ENCODE assay signal across 27 cellular contexts in the genomic region with DNA sequence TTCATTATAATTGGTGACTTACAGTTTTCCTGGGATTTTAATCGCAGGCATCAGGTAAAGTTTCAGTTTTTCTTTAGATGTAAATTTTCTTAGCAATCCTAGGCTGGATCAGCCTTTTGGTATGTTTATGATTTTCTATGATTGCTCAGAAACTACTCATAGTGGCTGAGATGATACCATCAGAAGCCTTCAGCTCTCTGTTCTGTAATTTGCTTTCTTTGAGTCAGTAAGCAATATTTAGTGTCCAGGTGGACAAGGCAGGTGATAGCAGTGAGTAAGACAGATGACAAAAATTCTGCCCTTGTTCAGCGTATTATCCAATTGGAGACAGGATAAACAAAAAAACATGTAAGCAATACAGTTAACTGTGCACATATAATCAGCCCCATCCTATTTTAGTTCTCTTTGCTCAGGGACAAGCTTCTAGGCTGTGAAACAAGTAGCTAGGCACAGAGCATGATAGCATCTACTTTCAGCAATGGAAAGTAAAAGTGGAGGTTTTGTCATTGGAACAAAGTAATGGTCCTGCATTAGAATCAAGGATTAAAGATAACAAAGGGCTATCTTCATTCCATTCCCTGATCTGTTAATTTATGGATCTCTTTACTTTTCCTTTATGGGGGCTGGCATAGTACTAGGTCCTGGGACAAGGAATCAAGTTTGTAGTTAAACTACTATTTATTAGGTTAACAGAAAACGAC.
DNase-seq lines count a peak whose midpoint lies in the region; ATAC-seq and TF ChIP-seq lines count a peak whose summit lies in the region.
"Had no signal": no experiment of that assay in that cellular context is flagged by ENCODE, and none has a peak within 500 bp of the region (broad histone marks: within the 10 kb centered on the region; RNA-seq: fewer than 3 reads in every experiment).

No MANE protein-coding gene starts in this region.

- DNase-seq in activated naive CD4-positive, alpha-beta T cell treated with Interleukin-2 at 50 U/mL for 16 hours, result no peak
- DNase-seq in PC-3 (peak; percentile 20), epithelial cell of prostate (ENCODE audit: low read depth, low spot score) (peak; percentile 22), cardiac septum (ENCODE audit: low spot score) (no peak), SIG-M5 (lab: John Stamatoyannopoulos, UW) (no peak)
- DNase-seq: activated CD4-positive, alpha-beta T cell treated with anti-CD3 and anti-CD28 coated beads for 1 hour; activated CD8-positive, alpha-beta memory T cell treated with anti-CD3 and anti-CD28 coated beads for 24 hours; activated effector memory CD4-positive, alpha-beta T cell treated with anti-CD3 and anti-CD28 coated beads, Interleukin-2, amount 50 U/mL, for 16 hours; activated T-cell treated with anti-CD3 and anti-CD28 coated beads for 4 hours; GDM1; heart right ventricle; left cardiac atrium; NCI-H1417; NCI-H2029 treated with DMSO at 0.1 percent for 48 hours; NCI-H526 treated with DMSO at 0.1 percent for 48 hours; NK-92 treated with Interleukin-12 subunit alpha and Interleukin-12 subunit beta, amount 100 ng/mL, for 24 hours; SHP77; stimulated activated CD4-positive, alpha-beta T cell treated with anti-CD3 and anti-CD28 coated beads, Interleukin-15, amount 100 ng/mL, for 24 hours; substantia nigra; upper lobe of right lung had no signal

- H3K36me3 Mint-ChIP-seq in activated naive CD4-positive, alpha-beta T cell treated with anti-CD3 and anti-CD28 coated beads, Interleukin-2, amount 50 U/mL, for 24 hours, result peaks cover 33% of the 10 kb centered on the region

- no peaks in the 10 kb centered on the region for H3F3A ChIP-seq in PC-3 (ENCODE audit: low read length, unreplicated experiment)

- CTCF ChIA-PET in PC-3 (lab: Charles Lee), result no interaction called here

- H3K27ac ChIP-seq in PC-3 (ENCODE audit: low read length) (no peak overlapping the region), epithelial cell of prostate (no peak overlapping the region)
- H3K27ac ChIP-seq: heart right ventricle, upper lobe of right lung had no signal

- no peaks in the 10 kb centered on the region for H3K9me3 Mint-ChIP-seq in activated naive CD4-positive, alpha-beta T cell treated with anti-CD3 and anti-CD28 coated beads, Interleukin-2, amount 50 U/mL, for 24 hours
- H3K9me3 Mint-ChIP-seq: central memory CD8-positive, alpha-beta T cell; nephron; stimulated activated memory B cell treated with anti-CD40 and anti-IgM and Interleukin-4, amounts not matched to agents 10 μg/mL and 1 μg/mL and 100 μg/mL, for 72 hours had no signal

- no peak overlapping the region for H3K4me2 ChIP-seq in PC-3 (ENCODE audit: low read length)

- no peaks in the 10 kb centered on the region for H3K9me2 ChIP-seq in PC-3 (replicated peaks; ENCODE audit: low read length)

- H3K4me1 ChIP-seq in PC-3 (ENCODE audit: insufficient read depth, low read length), result no peaks in the 10 kb centered on the region
- H3K4me1 ChIP-seq: upper lobe of right lung had no signal

- no peaks in the 10 kb centered on the region for H4K20me1 ChIP-seq in PC-3 (ENCODE audit: low read length)

- peaks cover 79% of the 10 kb centered on the region for H3K4me1 Mint-ChIP-seq in activated naive CD4-positive, alpha-beta T cell treated with anti-CD3 and anti-CD28 coated beads, Interleukin-2, amount 50 U/mL, for 24 hours

- ATAC-seq in PC-3 (peak; percentile 35), GM21576 (IDR thresholded peaks at IDR 0.05; ENCODE audit: unreplicated experiment) (no peak), GM19351 (IDR thresholded peaks at IDR 0.05; ENCODE audit: unreplicated experiment) (no peak)
- ATAC-seq: esophagus mucosa; heart right ventricle; left cardiac atrium; stimulated activated memory B cell treated with anti-CD40 and anti-IgM and Interleukin-4, amounts not matched to agents 10 μg/mL and 1 μg/mL and 100 μg/mL, for 72 hours; upper lobe of right lung had no signal

- H3K79me2 ChIP-seq in PC-3 (ENCODE audit: low read length), result no peaks in the 10 kb centered on the region

- H3K27ac Mint-ChIP-seq in activated naive CD4-positive, alpha-beta T cell treated with anti-CD3 and anti-CD28 coated beads, Interleukin-2, amount 50 U/mL, for 24 hours, result peak overlapping the region; percentile 31
- H3K27ac Mint-ChIP-seq: nephron; stimulated activated memory B cell treated with anti-CD40 and anti-IgM and Interleukin-4, amounts not matched to agents 10 μg/mL and 1 μg/mL and 100 μg/mL, for 72 hours had no signal

- H3K9ac ChIP-seq in PC-3 (ENCODE audit: low read length), result no peak overlapping the region

- intact Hi-C loops in PC-3 (cut with micrococcal nuclease), result no loop called here
- intact Hi-C loops in cardiac septum (cut with DNase I), result no loop called here

- H3K36me3 ChIP-seq in PC-3 (ENCODE audit: low read depth, low read length), result no peaks in the 10 kb centered on the region
- H3K36me3 ChIP-seq: upper lobe of right lung had no signal

- POLR2A ChIA-PET in PC-3 (lab: Charles Lee; ENCODE audit: unreplicated experiment), result interaction anchor here (0.6 kb wide), 1 partner anchor 1961 kb away, joined by 7 read pairs; no protein-coding TSS in a partner anchor

- no peaks in the 10 kb centered on the region for H3K27me3 Mint-ChIP-seq in activated naive CD4-positive, alpha-beta T cell treated with anti-CD3 and anti-CD28 coated beads, Interleukin-2, amount 50 U/mL, for 24 hours
- H3K27me3 Mint-ChIP-seq: central memory CD8-positive, alpha-beta T cell; stimulated activated memory B cell treated with anti-CD40 and anti-IgM and Interleukin-4, amounts not matched to agents 10 μg/mL and 1 μg/mL and 100 μg/mL, for 72 hours had no signal

- H2AFZ ChIP-seq in PC-3 (ENCODE audit: low read length), result no peak overlapping the region

- no peaks in the 10 kb centered on the region for H3K9me3 ChIP-seq in PC-3 (ENCODE audit: low read length)
- H3K9me3 ChIP-seq: heart right ventricle, upper lobe of right lung had no signal

- TF ChIP-seq CTCF in PC-3 (conservative IDR thresholded peaks at IDR 0.05; ENCODE audit: low read depth, low read length), result no peak

- H3K4me3 ChIP-seq in PC-3 (ENCODE audit: low read length), result no peak overlapping the region
- H3K4me3 ChIP-seq: heart right ventricle, upper lobe of right lung had no signal

- no peak overlapping the region for H3K4me3 Mint-ChIP-seq in activated naive CD4-positive, alpha-beta T cell treated with anti-CD3 and anti-CD28 coated beads, Interleukin-2, amount 50 U/mL, for 24 hours
- H3K4me3 Mint-ChIP-seq: central memory CD8-positive, alpha-beta T cell; nephron; stimulated activated memory B cell treated with anti-CD40 and anti-IgM and Interleukin-4, amounts not matched to agents 10 μg/mL and 1 μg/mL and 100 μg/mL, for 72 hours had no signal

- H3K27me3 ChIP-seq in PC-3 (ENCODE audit: low read length), result no peaks in the 10 kb centered on the region
- H3K27me3 ChIP-seq: heart right ventricle, upper lobe of right lung had no signal

- no TSS peak for BruUV-seq in PC-3 (replicated peaks; lab: Mats Ljungman, UMichigan)

Comparison
In these comparisons a context has a peak if more than half of its experiments do, and no peak if none do; other contexts are left out.
1. DNase-seq: peak in PC-3 (single experiment) and epithelial cell of prostate (single experiment); none in activated naive CD4-positive, alpha-beta T cell treated with Interleukin-2 at 50 U/mL for 16 hours (single experiment), cardiac septum (single experiment) and SIG-M5 (single experiment).